ENCODE assay signal across 17 cellular contexts in the genomic region with DNA sequence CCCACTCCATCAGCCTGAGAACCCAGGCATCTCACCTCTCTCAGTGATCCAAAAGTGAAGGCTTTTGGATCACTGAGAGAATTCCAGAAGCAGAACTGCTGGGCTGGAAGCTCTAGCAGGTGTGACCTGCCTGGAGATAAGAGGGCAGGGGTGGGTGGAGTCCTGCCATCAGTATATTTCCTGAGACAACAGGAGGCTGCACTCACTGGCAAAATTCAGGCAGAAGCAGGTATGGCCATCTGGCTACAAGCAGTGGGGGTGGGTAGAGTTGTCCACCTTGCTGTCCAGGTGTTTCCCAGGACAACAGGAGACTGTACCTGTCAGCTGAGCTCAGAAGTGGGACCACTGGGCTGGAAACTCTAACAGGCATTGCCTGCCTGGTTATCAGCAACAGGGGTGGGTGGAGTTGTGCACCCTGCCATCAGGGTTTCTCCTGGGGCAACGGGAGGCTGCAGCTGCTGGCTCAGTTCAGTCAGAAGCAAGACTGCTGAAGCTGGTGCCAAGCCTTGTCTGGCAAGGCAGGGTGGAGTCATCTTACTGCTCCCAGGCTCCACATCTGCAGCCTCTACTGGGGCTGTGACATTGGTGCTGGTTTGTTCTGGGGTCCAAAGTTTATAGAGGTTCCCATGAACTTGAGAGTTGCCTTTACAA. TPM values are rescaled to one million over a fixed set of nuclear protein-coding genes. Genes with fewer than 3 reads are reported as not detected.
DNase-seq lines count a peak whose midpoint lies in the region; ATAC-seq and TF ChIP-seq lines count a peak whose summit lies in the region.
"Had no signal": no experiment of that assay in that cellular context is flagged by ENCODE, and none has a peak within 500 bp of the region (broad histone marks: within the 10 kb centered on the region; RNA-seq: fewer than 3 reads in every experiment).

No MANE protein-coding gene starts in this region.

- no peaks in the 10 kb centered on the region for H3K36me3 ChIP-seq in hepatocyte (replicated peaks; ENCODE audit: insufficient read depth, low read depth)
- H3K36me3 ChIP-seq: BE2C had no signal

- H3K9me2 ChIP-seq in hepatocyte (replicated peaks; ENCODE audit: insufficient read depth) = no peaks in the 10 kb centered on the region

- no peak overlapping the region for H3K4me3 ChIP-seq in hepatocyte

- no peak overlapping the region for H2AFZ ChIP-seq in hepatocyte

- no peaks in the 10 kb centered on the region for H4K20me1 ChIP-seq in hepatocyte (ENCODE audit: insufficient read depth, poor library complexity, severe bottlenecking)

- WGBS in hepatocyte (ENCODE audit: low lambda C conversion rate, missing lambda C conversion rate) = 56% methylated on average over 1 of the region's 1 CpG

- H3K4me2 ChIP-seq in hepatocyte = no peak overlapping the region
- H3K4me2 ChIP-seq: KMS-11 had no signal

- no peak for TF ChIP-seq CTCF in hepatocyte (IDR thresholded peaks at IDR 0.05; ENCODE audit: poor library complexity)

- ATAC-seq in HG03378 (IDR thresholded peaks at IDR 0.05; ENCODE audit: unreplicated experiment) (no peak), GM19023 (IDR thresholded peaks at IDR 0.05; ENCODE audit: unreplicated experiment) (no peak)
- ATAC-seq: CD8-positive, alpha-beta T cell had no signal

- peaks cover under 1% of the 10 kb centered on the region for H3K9me3 ChIP-seq in hepatocyte (ENCODE audit: low read depth)
- H3K9me3 ChIP-seq: BE2C had no signal

- no peaks in the 10 kb centered on the region for H3K4me1 ChIP-seq in hepatocyte (ENCODE audit: insufficient read depth)
- H3K4me1 ChIP-seq: BE2C had no signal

- H3K79me2 ChIP-seq in hepatocyte = no peaks in the 10 kb centered on the region

- no peak overlapping the region for H3K27ac ChIP-seq in hepatocyte
- H3K27ac ChIP-seq: KMS-11 had no signal

- peak; percentile 5 for DNase-seq in DMS 273 treated with DMSO at 0.1 percent for 48 hours (lab: John Stamatoyannopoulos, UW)
- peak; percentile 77 for DNase-seq in NCI-H146 (lab: John Stamatoyannopoulos, UW)
- peak; percentile 83 for DNase-seq in NCI-H510A treated with DMSO at 0.1 percent for 48 hours (lab: John Stamatoyannopoulos, UW)
- DNase-seq in islet precursor cell = peak; percentile 43
- no peak for DNase-seq in 8988T
- DNase-seq in hepatocyte (ENCODE audit: low spot score) = no peak
- DNase-seq: ACHN; BE2C; CD8-positive, alpha-beta T cell; H7; MM.1S; NCI-H2081 treated with DMSO at 0.1 percent for 48 hours; NK-92 treated with Interleukin-12 subunit alpha and Interleukin-12 subunit beta, amount 100 ng/mL, for 24 hours had no signal

- H3K27me3 ChIP-seq in hepatocyte = no peaks in the 10 kb centered on the region
- H3K27me3 ChIP-seq: BE2C had no signal

RNA-seq across cellular contexts. Expression of gene SFTPD, which starts 47.2 kb away (rescaled TPM):
- 38.3 and 55.5 TPM in 2 replicates for total RNA-seq in hepatocyte
- polyA plus RNA-seq in hepatocyte = 207 and 233 TPM in 2 replicates
- total RNA-seq: CD8-positive, alpha-beta T cell; NCI-H460 had no signal

Comparison
In these comparisons a context has a peak if more than half of its experiments do, and no peak if none do; other contexts are left out.
1. DNase-seq: peak in DMS 273 treated with DMSO at 0.1 percent for 48 hours (single experiment), NCI-H146 (single experiment), NCI-H510A treated with DMSO at 0.1 percent for 48 hours (single experiment) and islet precursor cell (single experiment); none in 8988T (single experiment) and hepatocyte (single experiment).